ENCODE assay signal across 1 cellular context in the genomic region with DNA sequence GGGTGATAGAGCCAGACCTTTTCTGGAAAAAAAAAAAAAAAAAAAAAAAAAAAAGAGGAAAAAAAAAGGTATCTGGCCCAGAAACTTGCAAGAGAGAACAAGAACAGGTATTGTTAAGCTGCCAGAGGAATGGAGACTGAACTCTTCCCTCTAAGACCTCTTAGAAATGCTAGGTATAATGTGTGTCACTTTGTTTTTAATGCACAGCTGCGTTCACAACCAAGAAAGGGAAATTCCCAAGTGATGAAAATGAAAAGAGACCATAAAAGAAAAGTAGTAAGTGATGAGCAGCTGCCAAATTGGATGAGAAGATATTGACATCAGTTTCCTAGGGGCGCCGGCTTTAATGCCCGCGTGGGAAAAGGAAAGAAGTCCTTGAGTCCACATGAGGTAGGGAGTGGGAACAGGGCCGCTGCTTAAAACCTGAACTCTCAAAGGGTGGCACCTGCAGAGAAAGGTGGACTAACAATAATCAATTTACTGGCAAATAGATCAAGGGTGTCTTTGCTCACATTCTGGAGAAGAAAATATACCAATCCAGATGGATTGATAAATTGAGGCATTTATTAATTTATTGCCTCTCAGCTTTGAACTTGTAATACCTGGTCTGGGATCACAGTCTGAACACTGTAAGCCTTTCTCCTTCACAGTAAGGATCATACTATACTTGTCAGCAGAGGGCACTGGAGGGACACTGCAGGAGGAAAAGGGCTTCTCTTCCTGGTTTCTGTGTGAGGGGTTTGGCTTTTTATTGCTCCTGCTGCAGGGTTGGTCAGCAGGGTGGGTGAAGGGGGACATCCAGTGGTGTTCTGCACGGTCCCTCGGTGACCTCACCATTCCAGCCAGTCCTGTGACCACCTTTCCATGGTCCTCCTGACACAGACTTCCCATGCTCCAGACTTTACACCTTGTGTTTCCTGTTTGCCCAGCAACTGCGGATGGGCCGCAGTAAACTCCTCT.
TF ChIP-seq lines count a peak whose summit lies in the region.

No MANE protein-coding gene starts in this region.

TF ChIP-seq in HepG2, 621 proteins besides CTCF, POLR2A, EP300 and RAD21 (continued from another document):
- TF ChIP-seq, protein P1, sequence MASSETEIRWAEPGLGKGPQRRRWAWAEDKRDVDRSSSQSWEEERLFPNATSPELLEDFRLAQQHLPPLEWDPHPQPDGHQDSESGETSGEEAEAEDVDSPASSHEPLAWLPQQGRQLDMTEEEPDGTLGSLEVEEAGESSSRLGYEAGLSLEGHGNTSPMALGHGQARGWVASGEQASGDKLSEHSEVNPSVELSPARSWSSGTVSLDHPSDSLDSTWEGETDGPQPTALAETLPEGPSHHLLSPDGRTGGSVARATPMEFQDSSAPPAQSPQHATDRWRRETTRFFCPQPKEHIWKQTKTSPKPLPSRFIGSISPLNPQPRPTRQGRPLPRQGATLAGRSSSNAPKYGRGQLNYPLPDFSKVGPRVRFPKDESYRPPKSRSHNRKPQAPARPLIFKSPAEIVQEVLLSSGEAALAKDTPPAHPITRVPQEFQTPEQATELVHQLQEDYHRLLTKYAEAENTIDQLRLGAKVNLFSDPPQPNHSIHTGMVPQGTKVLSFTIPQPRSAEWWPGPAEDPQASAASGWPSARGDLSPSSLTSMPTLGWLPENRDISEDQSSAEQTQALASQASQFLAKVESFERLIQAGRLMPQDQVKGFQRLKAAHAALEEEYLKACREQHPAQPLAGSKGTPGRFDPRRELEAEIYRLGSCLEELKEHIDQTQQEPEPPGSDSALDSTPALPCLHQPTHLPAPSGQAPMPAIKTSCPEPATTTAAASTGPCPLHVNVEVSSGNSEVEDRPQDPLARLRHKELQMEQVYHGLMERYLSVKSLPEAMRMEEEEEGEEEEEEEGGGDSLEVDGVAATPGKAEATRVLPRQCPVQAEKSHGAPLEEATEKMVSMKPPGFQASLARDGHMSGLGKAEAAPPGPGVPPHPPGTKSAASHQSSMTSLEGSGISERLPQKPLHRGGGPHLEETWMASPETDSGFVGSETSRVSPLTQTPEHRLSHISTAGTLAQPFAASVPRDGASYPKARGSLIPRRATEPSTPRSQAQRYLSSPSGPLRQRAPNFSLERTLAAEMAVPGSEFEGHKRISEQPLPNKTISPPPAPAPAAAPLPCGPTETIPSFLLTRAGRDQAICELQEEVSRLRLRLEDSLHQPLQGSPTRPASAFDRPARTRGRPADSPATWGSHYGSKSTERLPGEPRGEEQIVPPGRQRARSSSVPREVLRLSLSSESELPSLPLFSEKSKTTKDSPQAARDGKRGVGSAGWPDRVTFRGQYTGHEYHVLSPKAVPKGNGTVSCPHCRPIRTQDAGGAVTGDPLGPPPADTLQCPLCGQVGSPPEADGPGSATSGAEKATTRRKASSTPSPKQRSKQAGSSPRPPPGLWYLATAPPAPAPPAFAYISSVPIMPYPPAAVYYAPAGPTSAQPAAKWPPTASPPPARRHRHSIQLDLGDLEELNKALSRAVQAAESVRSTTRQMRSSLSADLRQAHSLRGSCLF (CRISPR knock-in tag; IDR thresholded peaks at IDR 0.05; ENCODE audit: borderline replicate concordance): no peak
- TF ChIP-seq KAT8 (CRISPR knock-in tag; IDR thresholded peaks at IDR 0.05): 0 out of 2 replicates have a peak, but pooled peaks have one; percentile 34
- no peak for TF ChIP-seq MAF1 (CRISPR knock-in tag; IDR thresholded peaks at IDR 0.05; ENCODE audit: borderline replicate concordance)
- peak; percentile 95 for TF ChIP-seq SMC3 (IDR thresholded peaks at IDR 0.05; ENCODE audit: low read length)
- peak; percentile 97 for TF ChIP-seq STAG1 (CRISPR knock-in tag; IDR thresholded peaks at IDR 0.05)
- no peak for TF ChIP-seq ZNF230 (CRISPR knock-in tag; IDR thresholded peaks at IDR 0.05)
- TF ChIP-seq THAP11 (CRISPR knock-in tag; IDR thresholded peaks at IDR 0.05): 0 out of 2 replicates have a peak, but pooled peaks have one; percentile 12
- no peak for TF ChIP-seq SMAD3 (CRISPR knock-in tag; IDR thresholded peaks at IDR 0.05)
- TF ChIP-seq, protein P2, sequence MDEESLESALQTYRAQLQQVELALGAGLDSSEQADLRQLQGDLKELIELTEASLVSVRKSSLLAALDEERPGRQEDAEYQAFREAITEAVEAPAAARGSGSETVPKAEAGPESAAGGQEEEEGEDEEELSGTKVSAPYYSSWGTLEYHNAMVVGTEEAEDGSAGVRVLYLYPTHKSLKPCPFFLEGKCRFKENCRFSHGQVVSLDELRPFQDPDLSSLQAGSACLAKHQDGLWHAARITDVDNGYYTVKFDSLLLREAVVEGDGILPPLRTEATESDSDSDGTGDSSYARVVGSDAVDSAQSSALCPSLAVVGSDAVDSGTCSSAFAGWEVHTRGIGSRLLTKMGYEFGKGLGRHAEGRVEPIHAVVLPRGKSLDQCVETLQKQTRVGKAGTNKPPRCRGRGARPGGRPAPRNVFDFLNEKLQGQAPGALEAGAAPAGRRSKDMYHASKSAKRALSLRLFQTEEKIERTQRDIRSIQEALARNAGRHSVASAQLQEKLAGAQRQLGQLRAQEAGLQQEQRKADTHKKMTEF (CRISPR knock-in tag; IDR thresholded peaks at IDR 0.05): 0 out of 2 replicates have a peak, but pooled peaks have one; percentile 27
- TF ChIP-seq EHMT2 (IDR thresholded peaks at IDR 0.05; ENCODE audit: borderline replicate concordance, low read depth, low read length): no peak
- no peak for TF ChIP-seq ZMAT3 (CRISPR knock-in tag; conservative IDR thresholded peaks at IDR 0.05)
- TF ChIP-seq, protein P3, sequence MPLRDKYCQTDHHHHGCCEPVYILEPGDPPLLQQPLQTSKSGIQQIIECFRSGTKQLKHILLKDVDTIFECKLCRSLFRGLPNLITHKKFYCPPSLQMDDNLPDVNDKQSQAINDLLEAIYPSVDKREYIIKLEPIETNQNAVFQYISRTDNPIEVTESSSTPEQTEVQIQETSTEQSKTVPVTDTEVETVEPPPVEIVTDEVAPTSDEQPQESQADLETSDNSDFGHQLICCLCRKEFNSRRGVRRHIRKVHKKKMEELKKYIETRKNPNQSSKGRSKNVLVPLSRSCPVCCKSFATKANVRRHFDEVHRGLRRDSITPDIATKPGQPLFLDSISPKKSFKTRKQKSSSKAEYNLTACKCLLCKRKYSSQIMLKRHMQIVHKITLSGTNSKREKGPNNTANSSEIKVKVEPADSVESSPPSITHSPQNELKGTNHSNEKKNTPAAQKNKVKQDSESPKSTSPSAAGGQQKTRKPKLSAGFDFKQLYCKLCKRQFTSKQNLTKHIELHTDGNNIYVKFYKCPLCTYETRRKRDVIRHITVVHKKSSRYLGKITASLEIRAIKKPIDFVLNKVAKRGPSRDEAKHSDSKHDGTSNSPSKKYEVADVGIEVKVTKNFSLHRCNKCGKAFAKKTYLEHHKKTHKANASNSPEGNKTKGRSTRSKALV (CRISPR knock-in tag; IDR thresholded peaks at IDR 0.05): no peak
- TF ChIP-seq ZSCAN12 (CRISPR knock-in tag; IDR thresholded peaks at IDR 0.05): no peak
- TF ChIP-seq HMG20B (CRISPR knock-in tag; conservative IDR thresholded peaks at IDR 0.05): no peak
- TF ChIP-seq KLF15 (CRISPR knock-in tag; IDR thresholded peaks at IDR 0.05; ENCODE audit: borderline replicate concordance): no peak
- TF ChIP-seq ZNF598 (CRISPR knock-in tag; IDR thresholded peaks at IDR 0.05; ENCODE audit: borderline replicate concordance): no peak
- peak; percentile 46 for TF ChIP-seq SALL1 (CRISPR knock-in tag; IDR thresholded peaks at IDR 0.05)
- TF ChIP-seq ZSCAN25 (CRISPR knock-in tag; IDR thresholded peaks at IDR 0.05): no peak
- TF ChIP-seq, protein P4, sequence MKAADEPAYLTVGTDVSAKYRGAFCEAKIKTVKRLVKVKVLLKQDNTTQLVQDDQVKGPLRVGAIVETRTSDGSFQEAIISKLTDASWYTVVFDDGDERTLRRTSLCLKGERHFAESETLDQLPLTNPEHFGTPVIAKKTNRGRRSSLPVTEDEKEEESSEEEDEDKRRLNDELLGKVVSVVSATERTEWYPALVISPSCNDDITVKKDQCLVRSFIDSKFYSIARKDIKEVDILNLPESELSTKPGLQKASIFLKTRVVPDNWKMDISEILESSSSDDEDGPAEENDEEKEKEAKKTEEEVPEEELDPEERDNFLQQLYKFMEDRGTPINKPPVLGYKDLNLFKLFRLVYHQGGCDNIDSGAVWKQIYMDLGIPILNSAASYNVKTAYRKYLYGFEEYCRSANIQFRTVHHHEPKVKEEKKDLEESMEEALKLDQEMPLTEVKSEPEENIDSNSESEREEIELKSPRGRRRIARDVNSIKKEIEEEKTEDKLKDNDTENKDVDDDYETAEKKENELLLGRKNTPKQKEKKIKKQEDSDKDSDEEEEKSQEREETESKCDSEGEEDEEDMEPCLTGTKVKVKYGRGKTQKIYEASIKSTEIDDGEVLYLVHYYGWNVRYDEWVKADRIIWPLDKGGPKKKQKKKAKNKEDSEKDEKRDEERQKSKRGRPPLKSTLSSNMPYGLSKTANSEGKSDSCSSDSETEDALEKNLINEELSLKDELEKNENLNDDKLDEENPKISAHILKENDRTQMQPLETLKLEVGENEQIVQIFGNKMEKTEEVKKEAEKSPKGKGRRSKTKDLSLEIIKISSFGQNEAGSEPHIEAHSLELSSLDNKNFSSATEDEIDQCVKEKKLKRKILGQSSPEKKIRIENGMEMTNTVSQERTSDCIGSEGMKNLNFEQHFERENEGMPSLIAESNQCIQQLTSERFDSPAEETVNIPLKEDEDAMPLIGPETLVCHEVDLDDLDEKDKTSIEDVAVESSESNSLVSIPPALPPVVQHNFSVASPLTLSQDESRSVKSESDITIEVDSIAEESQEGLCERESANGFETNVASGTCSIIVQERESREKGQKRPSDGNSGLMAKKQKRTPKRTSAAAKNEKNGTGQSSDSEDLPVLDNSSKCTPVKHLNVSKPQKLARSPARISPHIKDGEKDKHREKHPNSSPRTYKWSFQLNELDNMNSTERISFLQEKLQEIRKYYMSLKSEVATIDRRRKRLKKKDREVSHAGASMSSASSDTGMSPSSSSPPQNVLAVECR (CRISPR knock-in tag; IDR thresholded peaks at IDR 0.05; ENCODE audit: borderline replicate concordance): peak; percentile 24; the same call in 1 of the 2 replicates
- TF ChIP-seq, protein P5, sequence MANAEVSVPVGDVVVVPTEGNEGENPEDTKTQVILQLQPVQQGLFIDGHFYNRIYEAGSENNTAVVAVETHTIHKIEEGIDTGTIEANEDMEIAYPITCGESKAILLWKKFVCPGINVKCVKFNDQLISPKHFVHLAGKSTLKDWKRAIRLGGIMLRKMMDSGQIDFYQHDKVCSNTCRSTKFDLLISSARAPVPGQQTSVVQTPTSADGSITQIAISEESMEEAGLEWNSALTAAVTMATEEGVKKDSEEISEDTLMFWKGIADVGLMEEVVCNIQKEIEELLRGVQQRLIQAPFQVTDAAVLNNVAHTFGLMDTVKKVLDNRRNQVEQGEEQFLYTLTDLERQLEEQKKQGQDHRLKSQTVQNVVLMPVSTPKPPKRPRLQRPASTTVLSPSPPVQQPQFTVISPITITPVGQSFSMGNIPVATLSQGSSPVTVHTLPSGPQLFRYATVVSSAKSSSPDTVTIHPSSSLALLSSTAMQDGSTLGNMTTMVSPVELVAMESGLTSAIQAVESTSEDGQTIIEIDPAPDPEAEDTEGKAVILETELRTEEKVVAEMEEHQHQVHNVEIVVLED (CRISPR knock-in tag; IDR thresholded peaks at IDR 0.05; ENCODE audit: borderline replicate concordance): no peak
- TF ChIP-seq EED (CRISPR knock-in tag; IDR thresholded peaks at IDR 0.05): no peak
- TF ChIP-seq ZNF180 (CRISPR knock-in tag; IDR thresholded peaks at IDR 0.05; ENCODE audit: borderline replicate concordance, low read depth): no peak
- TF ChIP-seq BCL6 (CRISPR knock-in tag; IDR thresholded peaks at IDR 0.05): no peak
- TF ChIP-seq ZNF644 (CRISPR knock-in tag; IDR thresholded peaks at IDR 0.05; ENCODE audit: low read depth): no peak
- TF ChIP-seq ZNF234 (CRISPR knock-in tag; conservative IDR thresholded peaks at IDR 0.05): no peak
- TF ChIP-seq, protein P6, sequence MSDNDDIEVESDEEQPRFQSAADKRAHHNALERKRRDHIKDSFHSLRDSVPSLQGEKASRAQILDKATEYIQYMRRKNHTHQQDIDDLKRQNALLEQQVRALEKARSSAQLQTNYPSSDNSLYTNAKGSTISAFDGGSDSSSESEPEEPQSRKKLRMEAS (IDR thresholded peaks at IDR 0.05): no peak; the same call in 1 of the 2 replicates
- TF ChIP-seq ZSCAN21 (CRISPR knock-in tag; IDR thresholded peaks at IDR 0.05; ENCODE audit: borderline replicate concordance): no peak
- no peak for TF ChIP-seq MED8 (CRISPR knock-in tag; IDR thresholded peaks at IDR 0.05; ENCODE audit: insufficient replicate concordance)
- TF ChIP-seq KLF12 (CRISPR knock-in tag; IDR thresholded peaks at IDR 0.05; ENCODE audit: borderline replicate concordance): no peak
- peak; percentile 27; the same call in 1 of the 2 replicates for TF ChIP-seq HNF4A (CRISPR knock-in tag; IDR thresholded peaks at IDR 0.05)
- no peak for TF ChIP-seq ZKSCAN8 (CRISPR knock-in tag; IDR thresholded peaks at IDR 0.05; ENCODE audit: borderline replicate concordance)
- peak; percentile 33; the same call in 1 of the 2 replicates for TF ChIP-seq ZMYM4 (CRISPR knock-in tag; IDR thresholded peaks at IDR 0.05)
- TF ChIP-seq ZNF446 (CRISPR knock-in tag; IDR thresholded peaks at IDR 0.05): no peak
- TF ChIP-seq RBAK (CRISPR knock-in tag; IDR thresholded peaks at IDR 0.05): no peak
- TF ChIP-seq HNF4G (IDR thresholded peaks at IDR 0.05; ENCODE audit: borderline replicate concordance, low read depth, low read length): peak; percentile 31; the same call in 1 of the 2 replicates
- TF ChIP-seq HNF4G (CRISPR knock-in tag; IDR thresholded peaks at IDR 0.05; ENCODE audit: borderline replicate concordance, low read depth): no peak
- TF ChIP-seq ZNF891 (CRISPR knock-in tag; IDR thresholded peaks at IDR 0.05): no peak
- TF ChIP-seq ZBTB42 (CRISPR knock-in tag; IDR thresholded peaks at IDR 0.05): no peak
- 0 out of 2 replicates have a peak, but pooled peaks have one; percentile 33 for TF ChIP-seq MEF2D (CRISPR knock-in tag; IDR thresholded peaks at IDR 0.05)
- no peak for TF ChIP-seq AGO2 (optimal IDR thresholded peaks at IDR 0.05; ENCODE audit: low read depth, low read length)
- TF ChIP-seq PTBP1 (IDR thresholded peaks at IDR 0.05; ENCODE audit: low read depth, low read length, poor library complexity, severe bottlenecking): no peak
- TF ChIP-seq SMARCE1 (IDR thresholded peaks at IDR 0.05; ENCODE audit: borderline replicate concordance): no peak
- TF ChIP-seq, protein P7, sequence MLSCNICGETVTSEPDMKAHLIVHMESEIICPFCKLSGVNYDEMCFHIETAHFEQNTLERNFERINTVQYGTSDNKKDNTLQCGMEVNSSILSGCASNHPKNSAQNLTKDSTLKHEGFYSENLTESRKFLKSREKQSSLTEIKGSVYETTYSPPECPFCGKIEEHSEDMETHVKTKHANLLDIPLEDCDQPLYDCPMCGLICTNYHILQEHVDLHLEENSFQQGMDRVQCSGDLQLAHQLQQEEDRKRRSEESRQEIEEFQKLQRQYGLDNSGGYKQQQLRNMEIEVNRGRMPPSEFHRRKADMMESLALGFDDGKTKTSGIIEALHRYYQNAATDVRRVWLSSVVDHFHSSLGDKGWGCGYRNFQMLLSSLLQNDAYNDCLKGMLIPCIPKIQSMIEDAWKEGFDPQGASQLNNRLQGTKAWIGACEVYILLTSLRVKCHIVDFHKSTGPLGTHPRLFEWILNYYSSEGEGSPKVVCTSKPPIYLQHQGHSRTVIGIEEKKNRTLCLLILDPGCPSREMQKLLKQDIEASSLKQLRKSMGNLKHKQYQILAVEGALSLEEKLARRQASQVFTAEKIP (CRISPR knock-in tag; IDR thresholded peaks at IDR 0.05; ENCODE audit: borderline replicate concordance): no peak
- TF ChIP-seq MTF2 (CRISPR knock-in tag; IDR thresholded peaks at IDR 0.05; ENCODE audit: borderline replicate concordance): no peak
- TF ChIP-seq NBN (conservative IDR thresholded peaks at IDR 0.05): no peak
- TF ChIP-seq SKI (IDR thresholded peaks at IDR 0.05; ENCODE audit: partially characterized antibody): no peak
- TF ChIP-seq TAF15 (IDR thresholded peaks at IDR 0.05; ENCODE audit: low read depth, low read length, poor library complexity, severe bottlenecking): no peak
